In genomic region chr3:12287727-12288465, GRCh38 we compare ENCODE assay signal across 9 cellular contexts. TPM values are rescaled to one million over a fixed set of nuclear protein-coding genes. Genes with fewer than 3 reads are reported as not detected.
DNase-seq lines count a peak whose midpoint lies in the region; FAIRE-seq and TF ChIP-seq lines count a peak whose summit lies in the region.
"Had no signal": no experiment of that assay in that cellular context is flagged by ENCODE, and none has a peak within 500 bp of the region (broad histone marks: within the 10 kb centered on the region; RNA-seq: fewer than 3 reads in every experiment).

No MANE protein-coding gene starts in this region.

- BruUV-seq in Calu3 (replicated peaks; lab: Mats Ljungman, UMichigan), result no TSS peak

- no peak for TF ChIP-seq CTCF in Calu3 (IDR thresholded peaks at IDR 0.05; ENCODE audit: unreplicated experiment)
- no peak for TF ChIP-seq CTCF in brain microvascular endothelial cell (IDR thresholded peaks at IDR 0.05; ENCODE audit: low read depth, low read length, missing control alignments)
- peak in 1 of 3 experiments; percentile 27 for TF ChIP-seq CTCF in keratinocyte (optimal IDR thresholded peaks at IDR 0.05 in 1 of 3, IDR thresholded peaks at IDR 0.05 in 1 of 3, conservative IDR thresholded peaks at IDR 0.05 in 1 of 3; ENCODE audit: extremely low read depth in 1 of 3, insufficient read depth in 2 of 3, low read length in 3 of 3)

- under 1% methylated on average over 84 of the region's 100 CpGs for WGBS in HUES64

- peak overlapping the region; percentile 76 for H3K4me2 ChIP-seq in keratinocyte (ENCODE audit: control insufficient read depth, extremely low read depth, insufficient read depth, low read depth, low read length)

- H3K9ac ChIP-seq in HUES64 (ENCODE audit: low read depth, low read length), result no peak overlapping the region
- peak overlapping the region; percentile 29 for H3K9ac ChIP-seq in keratinocyte (ENCODE audit: control insufficient read depth, extremely low read depth, insufficient read depth, low read length)

- H3K4me3 ChIP-seq in HUES64 (ENCODE audit: low read length) (peak overlapping the region; percentile 55), brain microvascular endothelial cell (ENCODE audit: low read depth, low read length) (peak overlapping the region; percentile 78), keratinocyte (ENCODE audit: control insufficient read depth in 2 of 3, extremely low read depth in 1 of 3, insufficient read depth in 2 of 3, low read depth in 1 of 3, low read length in 3 of 3) (peak overlapping the region; percentile 49 to 61 (median 59))

- no peaks in the 10 kb centered on the region for H3K9me1 ChIP-seq in keratinocyte (ENCODE audit: control insufficient read depth, extremely low read depth, insufficient read depth, low read length)

- no peaks in the 10 kb centered on the region for H3K79me2 ChIP-seq in keratinocyte (ENCODE audit: control insufficient read depth, insufficient read depth, low read length)

- peak overlapping the region; percentile 84 for H3K27ac Mint-ChIP-seq in Calu3 (ENCODE audit: unreplicated experiment)
- H3K27ac Mint-ChIP-seq in stimulated activated naive CD8-positive, alpha-beta T cell treated with anti-CD3 and anti-CD28 coated beads, Interleukin-15, Interleukin-2, amounts not matched to agents 100 ng/mL and 50 ng/mL, for 24 hours, result no peak overlapping the region

- DNase-seq in Calu3 (peak; percentile 63), brain microvascular endothelial cell (no peak), keratinocyte (ENCODE audit: low read depth, low spot score) (no peak), NCI-H1048 (lab: John Stamatoyannopoulos, UW) (no peak), NCI-H146 treated with DMSO at 0.1 percent for 48 hours (lab: John Stamatoyannopoulos, UW; ENCODE audit: unreplicated experiment) (no peak)
- DNase-seq in stimulated activated CD4-positive, alpha-beta T cell treated with anti-CD3 and anti-CD28 coated beads, Interleukin-1b, Interleukin-23, amount 100 ng/mL, for 48 hours, result no peak

- H3K4me1 ChIP-seq in HUES64 (ENCODE audit: insufficient read depth, low read length) (0 out of 2 replicates have a peak, but pooled peaks cover 3% of the 10 kb centered on the region), keratinocyte (ENCODE audit: control insufficient read depth, extremely low read depth, insufficient read depth, low read length) (peaks cover 3% of the 10 kb centered on the region)

- no peak overlapping the region for H3K27ac ChIP-seq in HUES64 (ENCODE audit: low read depth, low read length)
- H3K27ac ChIP-seq in brain microvascular endothelial cell, result no peak overlapping the region
- H3K27ac ChIP-seq in keratinocyte (ENCODE audit: control insufficient read depth, insufficient read depth, low read length), result no peak overlapping the region

- H2AFZ ChIP-seq in keratinocyte (ENCODE audit: control insufficient read depth, low read length), result peak overlapping the region; percentile 52

- no peak for FAIRE-seq in keratinocyte (lab: Jason Lieb, UNC)
- FAIRE-seq: islet of Langerhans had no signal

- intact Hi-C loops in Calu3 (cut with micrococcal nuclease; ENCODE audit: unreplicated experiment), result loop anchor here (5.0 kb wide), 4 partner anchors 66 to 194 kb away; partner anchors contain the start of gene TSEN2

- H3K4me3 Mint-ChIP-seq in Calu3 (ENCODE audit: low read depth, unreplicated experiment), result peak overlapping the region; percentile 81
- H3K4me3 Mint-ChIP-seq in stimulated activated naive CD8-positive, alpha-beta T cell treated with anti-CD3 and anti-CD28 coated beads, Interleukin-15, Interleukin-2, amounts not matched to agents 100 ng/mL and 50 ng/mL, for 24 hours, result peak overlapping the region; percentile 47

- CTCF ChIA-PET in Calu3 (lab: Charles Lee), result interaction anchor here (0.7 to 1.2 kb wide), 2 partner anchors 93 to 100 kb away, joined by 3 to 5 read pairs; no protein-coding TSS in a partner anchor

- in situ Hi-C loops in brain microvascular endothelial cell (cut with HindIII; ENCODE audit: low pct_ligation_motif_present, low sequenced_read_pairs), result no loop called here

- no peaks in the 10 kb centered on the region for H4K20me1 ChIP-seq in keratinocyte (ENCODE audit: control insufficient read depth, extremely low read depth, insufficient read depth, low read length)

- no peaks in the 10 kb centered on the region for H3K9me3 Mint-ChIP-seq in Calu3 (ENCODE audit: low read depth, unreplicated experiment)
- H3K9me3 Mint-ChIP-seq in stimulated activated naive CD8-positive, alpha-beta T cell treated with anti-CD3 and anti-CD28 coated beads, Interleukin-15, Interleukin-2, amounts not matched to agents 100 ng/mL and 50 ng/mL, for 24 hours, result no peaks in the 10 kb centered on the region

- dilution Hi-C loops in keratinocyte (cut with MboI; ENCODE audit: extremely low pct_ligation_motif_present, low sequenced_read_pairs), result no loop called here

- H3K27me3 Mint-ChIP-seq in Calu3 (ENCODE audit: unreplicated experiment), result no peaks in the 10 kb centered on the region
- peaks cover 62% of the 10 kb centered on the region for H3K27me3 Mint-ChIP-seq in stimulated activated naive CD8-positive, alpha-beta T cell treated with anti-CD3 and anti-CD28 coated beads, Interleukin-15, Interleukin-2, amounts not matched to agents 100 ng/mL and 50 ng/mL, for 24 hours

- H3K9me3 ChIP-seq in HUES64 (ENCODE audit: insufficient read depth, low read depth, low read length) (no peaks in the 10 kb centered on the region), keratinocyte (ENCODE audit: control insufficient read depth, low read depth, low read length) (no peaks in the 10 kb centered on the region)

- no peaks in the 10 kb centered on the region for H3K36me3 ChIP-seq in HUES64 (ENCODE audit: insufficient read depth, low read length)
- H3K36me3 ChIP-seq in brain microvascular endothelial cell (replicated peaks), result no peaks in the 10 kb centered on the region
- H3K36me3 ChIP-seq in keratinocyte (ENCODE audit: control insufficient read depth in 2 of 2, extremely low read depth in 1 of 2, insufficient read depth in 2 of 2, low read length in 2 of 2), result no peaks in the 10 kb centered on the region

- peaks cover 68% of the 10 kb centered on the region for H3K36me3 Mint-ChIP-seq in Calu3 (ENCODE audit: insufficient read depth, unreplicated experiment)
- H3K36me3 Mint-ChIP-seq in stimulated activated naive CD8-positive, alpha-beta T cell treated with anti-CD3 and anti-CD28 coated beads, Interleukin-15, Interleukin-2, amounts not matched to agents 100 ng/mL and 50 ng/mL, for 24 hours (ENCODE audit: low read depth), result no peaks in the 10 kb centered on the region

- H3K27me3 ChIP-seq in HUES64 (ENCODE audit: insufficient read depth, low read length), result peaks cover 83% of the 10 kb centered on the region
- H3K27me3 ChIP-seq in brain microvascular endothelial cell (replicated peaks), result no peaks in the 10 kb centered on the region
- H3K27me3 ChIP-seq in keratinocyte (ENCODE audit: control insufficient read depth, extremely low read depth, insufficient read depth, low read length), result peaks cover 24% of the 10 kb centered on the region

- H3K4me1 Mint-ChIP-seq in Calu3 (ENCODE audit: low read depth, unreplicated experiment), result peaks cover 18% of the 10 kb centered on the region
- peaks cover 12% of the 10 kb centered on the region for H3K4me1 Mint-ChIP-seq in stimulated activated naive CD8-positive, alpha-beta T cell treated with anti-CD3 and anti-CD28 coated beads, Interleukin-15, Interleukin-2, amounts not matched to agents 100 ng/mL and 50 ng/mL, for 24 hours (ENCODE audit: low read depth)

RNA-seq across cellular contexts. Expression of gene PPARG, which starts 1.0 kb away (rescaled TPM):
- total RNA-seq in Calu3 (2022), result 81.5 and 85.8 TPM in 2 replicates
- polyA plus RNA-seq in HUES64 (2013, experiment 1 of 2), result 0.10 TPM
- 0.51 TPM for polyA plus RNA-seq in HUES64 (2013, experiment 2 of 2)
- 2.4 to 6.1 TPM (median 3.1 TPM) in 3 replicates for polyA plus RNA-seq in keratinocyte
- polyA plus RNA-seq in keratinocyte (2011; ENCODE audit: low read depth), result 0.64 TPM
- polyA plus RNA-seq in keratinocyte (2011; cell fraction: cytosol; rRNA removed), result 3.8 and 4.8 TPM in 2 replicates
- 2.7 and 3.1 TPM in 2 replicates for polyA plus RNA-seq in keratinocyte (2011; cell fraction: nucleus; rRNA removed)
- 1.9 and 2.0 TPM in 2 replicates for polyA plus RNA-seq in keratinocyte (2012; ENCODE audit: low replicate concordance)
- polyA minus RNA-seq in keratinocyte, result 2.4 to 5.1 TPM (median 4.3 TPM) in 3 replicates
- 5.8 TPM for polyA minus RNA-seq in keratinocyte (2011; cell fraction: cytosol; rRNA and poly(A)+ RNA removed)
- polyA minus RNA-seq in keratinocyte (2011; cell fraction: nucleus; rRNA and poly(A)+ RNA removed), result 2.5 and 2.7 TPM in 2 replicates
